ENCODE assay signal across 8 cellular contexts in the genomic region with DNA sequence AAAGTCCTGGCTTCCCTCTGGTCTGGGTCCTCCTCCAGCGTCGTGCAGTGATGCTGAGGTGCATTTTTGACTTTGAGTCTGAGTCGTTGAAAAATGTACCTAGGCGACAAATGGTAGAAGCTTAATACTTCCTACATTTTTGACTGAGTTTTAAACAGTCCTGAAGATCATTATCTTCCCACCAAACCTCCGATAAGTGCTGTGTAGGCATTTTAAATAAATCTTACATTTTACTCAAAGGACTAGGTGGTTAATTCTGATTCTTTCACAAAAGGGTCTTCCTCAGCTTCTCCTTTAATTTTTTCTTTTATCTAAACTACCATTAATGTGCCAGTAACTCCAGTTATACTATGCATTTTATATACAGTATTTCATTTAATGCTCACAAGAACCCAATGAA.
"Had no signal": no experiment of that assay in that cellular context is flagged by ENCODE, and none has a peak within 500 bp of the region (broad histone marks: within the 10 kb centered on the region; RNA-seq: fewer than 3 reads in every experiment).

No MANE protein-coding gene starts in this region.

- H3K4me3 ChIP-seq: GM23248, HAP-1 had no signal

- H3K9me3 Mint-ChIP-seq: HFFc6, IgD-negative memory B cell had no signal

- H3K36me3 ChIP-seq: HAP-1 had no signal

- H3K27me3 Mint-ChIP-seq: IgD-negative memory B cell had no signal

- H3K27ac Mint-ChIP-seq: HFFc6, IgD-negative memory B cell had no signal

- H3K9ac ChIP-seq: GM23248 had no signal

- ATAC-seq: HCT116 had no signal

- H3K9me3 ChIP-seq: HAP-1 had no signal

- DNase-seq: GM23248, GOT3, H7, HFFc6 had no signal

- H3K4me1 ChIP-seq: HAP-1 had no signal

- H2AFZ ChIP-seq: GM23248 had no signal

- H3K4me3 Mint-ChIP-seq: HFFc6, IgD-negative memory B cell had no signal

- H3K27ac ChIP-seq: GM23248, HL-60 had no signal
